In the genomic region with DNA sequence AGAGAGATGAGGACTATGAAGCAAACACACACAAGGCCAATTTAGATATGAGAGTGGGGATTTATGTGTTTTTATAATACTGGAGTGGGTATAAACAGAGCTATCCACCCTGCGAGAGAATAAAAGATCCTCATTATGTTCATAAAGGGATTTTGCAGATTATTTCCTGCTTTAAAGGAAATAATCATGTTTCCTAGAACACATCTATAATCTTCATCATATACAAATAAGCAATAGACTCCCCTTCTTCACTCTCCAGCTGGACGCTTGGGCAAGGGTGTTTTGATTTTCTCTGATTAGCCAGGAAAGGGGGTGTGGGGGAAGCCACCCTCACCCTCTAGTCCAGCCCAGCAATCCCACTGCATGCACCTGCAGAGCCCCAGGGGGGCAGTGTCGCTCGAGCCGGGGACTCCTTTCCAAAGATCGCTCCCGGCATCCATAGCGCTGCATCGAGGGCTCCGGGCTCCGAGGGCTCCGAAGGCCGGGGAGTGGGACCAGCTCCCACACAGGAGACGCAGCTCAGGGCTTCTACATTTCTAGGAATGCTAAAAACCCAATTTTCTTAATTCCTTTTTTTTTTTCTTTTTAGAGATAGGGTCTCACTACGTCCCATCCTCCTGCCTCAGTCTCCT, we compare ENCODE assay signal across 24 cellular contexts. TPM values are rescaled to one million over a fixed set of nuclear protein-coding genes. Genes with fewer than 3 reads are reported as not detected.
DNase-seq lines count a peak whose midpoint lies in the region; ATAC-seq and TF ChIP-seq lines count a peak whose summit lies in the region.
"Had no signal": no experiment of that assay in that cellular context is flagged by ENCODE, and none has a peak within 500 bp of the region (broad histone marks: within the 10 kb centered on the region; RNA-seq: fewer than 3 reads in every experiment).

No MANE protein-coding gene starts in this region.

- no peak for DNase-seq in CD14-positive monocyte (ENCODE audit: low spot score)
- DNase-seq in NB4 (ENCODE audit: low read depth), result no peak
- no peak for DNase-seq in brain microvascular endothelial cell
- DNase-seq in vagina (ENCODE audit: extremely low spot score in 2 of 2), result no peak
- DNase-seq in cerebellar nuclear complex (lab: John Stamatoyannopoulos, UW), result no peak
- DNase-seq: activated CD4-positive, alpha-beta memory T cell treated with anti-CD3 and anti-CD28 coated beads, Interleukin-2, amount 10 ng/mL, durations not matched to agents 7 days and 5 days; activated CD4-positive, CD25-positive, alpha-beta regulatory T cell; activated T-cell treated with anti-CD3 and anti-CD28 coated beads, Interleukin-2, amount 50 U/mL, for 24 hours; CD4-positive, CD25-positive, alpha-beta regulatory T cell; DMS 273 treated with DMSO at 0.1 percent for 48 hours; glutamatergic neuron; GM23248; MG63; NCI-H187; NCI-H510A treated with DMSO at 0.1 percent for 48 hours; OCI-M1; SHP77 treated with DMSO at 0.1 percent for 48 hours; stimulated activated CD4-positive, alpha-beta T cell treated with anti-CD3 and anti-CD28 coated beads, Interleukin-4, amount 100 ng/mL, for 1 hour had no signal

- ATAC-seq in HG02642 (IDR thresholded peaks at IDR 0.05; ENCODE audit: poor library complexity, unreplicated experiment) (no peak), GM18907 (IDR thresholded peaks at IDR 0.05; ENCODE audit: unreplicated experiment) (no peak)

- H3K27me3 ChIP-seq in brain microvascular endothelial cell (replicated peaks), result no peaks in the 10 kb centered on the region
- no peaks in the 10 kb centered on the region for H3K27me3 ChIP-seq in vagina
- H3K27me3 ChIP-seq: MG63 had no signal

- peaks cover 32% of the 10 kb centered on the region for H3K4me1 ChIP-seq in vagina

- no peak overlapping the region for H3K27ac ChIP-seq in brain microvascular endothelial cell
- no peak overlapping the region for H3K27ac ChIP-seq in vagina
- H3K27ac ChIP-seq: GM23248 had no signal

- TF ChIP-seq POLR2A in NB4 (IDR thresholded peaks at IDR 0.05; ENCODE audit: extremely low read depth, insufficient read length), result no peak
- no peak for TF ChIP-seq POLR2A in vagina (IDR thresholded peaks at IDR 0.05)

- peaks cover 7 to 24% of the 10 kb centered on the region in 2 donors for H3K36me3 Mint-ChIP-seq in CD14-positive monocyte
- H3K36me3 Mint-ChIP-seq in nephron (ENCODE audit: low read depth), result peaks cover 16% of the 10 kb centered on the region
- H3K36me3 Mint-ChIP-seq: activated naive CD4-positive, alpha-beta T cell treated with anti-CD3 and anti-CD28 coated beads, Interleukin-2, amount 50 U/mL, for 24 hours; CD4-positive, CD25-positive, alpha-beta regulatory T cell had no signal

- intact Hi-C loops in CD14-positive monocyte (cut with micrococcal nuclease) (loop anchor here in 1 of 2 donors (5.0 kb wide), 1 partner anchor 39 kb away; a partner anchor contains a TSS), vagina (cut with DNase I) (no loop called here)

- H3K4me3 ChIP-seq in NB4 (ENCODE audit: low read depth, low read length) (no peak overlapping the region), brain microvascular endothelial cell (ENCODE audit: low read depth, low read length) (no peak overlapping the region), vagina (no peak overlapping the region)
- H3K4me3 ChIP-seq: GM23248, lung, MG63, smooth muscle cell had no signal

- TF ChIP-seq CTCF in CD14-positive monocyte (IDR thresholded peaks at IDR 0.05), result no peak
- TF ChIP-seq CTCF in NB4 (IDR thresholded peaks at IDR 0.05; ENCODE audit: low read depth, low read length), result peak; percentile 8
- TF ChIP-seq CTCF in brain microvascular endothelial cell (IDR thresholded peaks at IDR 0.05; ENCODE audit: low read depth, low read length, missing control alignments), result peak; percentile 14
- no peak for TF ChIP-seq CTCF in nephron (IDR thresholded peaks at IDR 0.05; ENCODE audit: unreplicated experiment in 3 of 3)
- no peak for TF ChIP-seq CTCF in vagina (IDR thresholded peaks at IDR 0.05)

- H3K4me1 Mint-ChIP-seq in CD14-positive monocyte (peaks cover 33% of the 10 kb centered on the region), nephron (peaks cover 26% of the 10 kb centered on the region)
- H3K4me1 Mint-ChIP-seq: activated naive CD4-positive, alpha-beta T cell treated with anti-CD3 and anti-CD28 coated beads, Interleukin-2, amount 50 U/mL, for 24 hours; CD4-positive, CD25-positive, alpha-beta regulatory T cell had no signal

- H3K27ac Mint-ChIP-seq in CD14-positive monocyte (peak overlapping the region in 4 of 7 donors; percentile 7 to 76 (median 42)), nephron (peak overlapping the region in 2 of 3 experiments; percentile 31 to 34)
- H3K27ac Mint-ChIP-seq: activated CD4-positive, alpha-beta memory T cell treated with anti-CD3 and anti-CD28 coated beads, Interleukin-2, amount 10 ng/mL, durations not matched to agents 7 days and 5 days; activated naive CD4-positive, alpha-beta T cell treated with anti-CD3 and anti-CD28 coated beads, Interleukin-2, amount 50 U/mL, for 24 hours; activated T-cell treated with anti-CD3 and anti-CD28 coated beads, Interleukin-2, amount 50 U/mL, for 24 hours; CD4-positive, CD25-positive, alpha-beta regulatory T cell had no signal

- no peaks in the 10 kb centered on the region for H3K9me3 Mint-ChIP-seq in CD14-positive monocyte
- H3K9me3 Mint-ChIP-seq in nephron, result no peaks in the 10 kb centered on the region
- H3K9me3 Mint-ChIP-seq: activated CD4-positive, alpha-beta memory T cell treated with anti-CD3 and anti-CD28 coated beads, Interleukin-2, amount 10 ng/mL, durations not matched to agents 7 days and 5 days; activated T-cell treated with anti-CD3 and anti-CD28 coated beads, Interleukin-2, amount 50 U/mL, for 24 hours; CD4-positive, CD25-positive, alpha-beta regulatory T cell had no signal

- H3K9me3 ChIP-seq in vagina, result no peaks in the 10 kb centered on the region
- H3K9me3 ChIP-seq: MG63 had no signal

- no peak overlapping the region for H3K4me3 Mint-ChIP-seq in CD14-positive monocyte
- H3K4me3 Mint-ChIP-seq in nephron, result no peak overlapping the region
- H3K4me3 Mint-ChIP-seq: activated CD4-positive, alpha-beta memory T cell treated with anti-CD3 and anti-CD28 coated beads, Interleukin-2, amount 10 ng/mL, durations not matched to agents 7 days and 5 days; activated naive CD4-positive, alpha-beta T cell treated with anti-CD3 and anti-CD28 coated beads, Interleukin-2, amount 50 U/mL, for 24 hours; activated T-cell treated with anti-CD3 and anti-CD28 coated beads, Interleukin-2, amount 50 U/mL, for 24 hours; CD4-positive, CD25-positive, alpha-beta regulatory T cell had no signal

- in situ Hi-C loops in brain microvascular endothelial cell (cut with HindIII; ENCODE audit: low pct_ligation_motif_present, low sequenced_read_pairs), result no loop called here

- H3K36me3 ChIP-seq in brain microvascular endothelial cell (replicated peaks) (peaks cover 3% of the 10 kb centered on the region), vagina (no peaks in the 10 kb centered on the region)

- H3K27me3 Mint-ChIP-seq in CD14-positive monocyte (ENCODE audit: low read depth in 3 of 3) (peaks cover 0 to 1% (median 0%) of the 10 kb centered on the region in 3 donors), nephron (ENCODE audit: low read depth) (no peaks in the 10 kb centered on the region)
- H3K27me3 Mint-ChIP-seq: activated CD4-positive, alpha-beta memory T cell treated with anti-CD3 and anti-CD28 coated beads, Interleukin-2, amount 10 ng/mL, durations not matched to agents 7 days and 5 days; activated naive CD4-positive, alpha-beta T cell treated with anti-CD3 and anti-CD28 coated beads, Interleukin-2, amount 50 U/mL, for 24 hours; activated T-cell treated with anti-CD3 and anti-CD28 coated beads, Interleukin-2, amount 50 U/mL, for 24 hours; CD4-positive, CD25-positive, alpha-beta regulatory T cell had no signal

RNA-seq across cellular contexts. Expression of a gene that starts 38.6 kb away (rescaled TPM):
- polyA plus RNA-seq in CD14-positive monocyte, result 1 to 10 TPM in 1 of 2 donors, under 1 TPM in 1; 0.96 to 1.0 TPM
- 25.8 TPM for total RNA-seq in vagina
- polyA plus RNA-seq: CD4-positive, CD25-positive, alpha-beta regulatory T cell had no signal

Comparison
In these comparisons a context has a peak if more than half of its experiments do, and no peak if none do; other contexts are left out.
1. CTCF ChIP-seq: peak in NB4 (single experiment) and brain microvascular endothelial cell (single experiment); none in CD14-positive monocyte (single experiment), nephron (0 of 3) and vagina (0 of 3).